Comparison of ENCODE assay signal across 8 cellular contexts in genomic region chr2:231708050-231708772, GRCh38. TPM values are rescaled to one million over a fixed set of nuclear protein-coding genes. Genes with fewer than 3 reads are reported as not detected.
DNase-seq lines count a peak whose midpoint lies in the region; ATAC-seq and TF ChIP-seq lines count a peak whose summit lies in the region.

A gene with protein sequence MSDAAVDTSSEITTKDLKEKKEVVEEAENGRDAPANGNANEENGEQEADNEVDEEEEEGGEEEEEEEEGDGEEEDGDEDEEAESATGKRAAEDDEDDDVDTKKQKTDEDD (plus strand): TSS chr2:231708525. CDS start chr2:231708707, 182 bp downstream.

- H3K9me3 Mint-ChIP-seq in activated CD4-positive, alpha-beta T cell treated with anti-CD3 and anti-CD28 coated beads for 36 hours (ENCODE audit: low read depth): no peaks in the 10 kb centered on the region

- intact Hi-C loops in activated CD4-positive, alpha-beta T cell treated with anti-CD3 and anti-CD28 coated beads for 36 hours (cut with DNase I, micrococcal nuclease): loop anchor here (1.0 to 5.0 kb wide), 5 partner anchors 96 to 1544 kb away; partner anchors contain the start of genes NCL (in 2 of the 2), ATG16L1 (in 1 of the 2) and PSMD1 (in 1 of the 2)

- peak within 1 kb of the TSS; percentile 89 for H3K4me3 ChIP-seq in choroid plexus epithelial cell (ENCODE audit: low read depth, low read length)

- peaks cover 37% of the 10 kb centered on the region for H3K36me3 Mint-ChIP-seq in activated CD4-positive, alpha-beta T cell treated with anti-CD3 and anti-CD28 coated beads for 36 hours (ENCODE audit: low read depth)

- TF ChIP-seq CTCF in choroid plexus epithelial cell (conservative IDR thresholded peaks at IDR 0.05; ENCODE audit: low read depth, low read length): no peak

- peaks cover 2% of the 10 kb centered on the region for H3K27me3 Mint-ChIP-seq in activated CD4-positive, alpha-beta T cell treated with anti-CD3 and anti-CD28 coated beads for 36 hours

- H3K4me1 Mint-ChIP-seq in activated CD4-positive, alpha-beta T cell treated with anti-CD3 and anti-CD28 coated beads for 36 hours: peaks cover 24% of the 10 kb centered on the region

- peak within 1 kb of the TSS; percentile 93 for H3K4me3 Mint-ChIP-seq in activated CD4-positive, alpha-beta T cell treated with anti-CD3 and anti-CD28 coated beads for 36 hours

- peak within 1 kb of the TSS; percentile 100 for H3K27ac Mint-ChIP-seq in activated CD4-positive, alpha-beta T cell treated with anti-CD3 and anti-CD28 coated beads for 36 hours

- DNase-seq in AML-193 (lab: John Stamatoyannopoulos, UW): peak; percentile 97 to 98
- peak; percentile 90 for DNase-seq in GM19238 (ENCODE audit: insufficient read length, low spot score)
- DNase-seq in NCI-H524 (lab: John Stamatoyannopoulos, UW): peak; percentile 96 to 99
- DNase-seq in activated CD4-positive, alpha-beta T cell treated with anti-CD3 and anti-CD28 coated beads for 36 hours: peak; percentile 100
- DNase-seq in choroid plexus epithelial cell (ENCODE audit: low read depth): peak; percentile 100
- DNase-seq in kidney glomerular epithelial cell (lab: John Stamatoyannopoulos, UW): peak; percentile 91
- peak; percentile 98 to 100 for DNase-seq in stimulated activated CD4-positive, alpha-beta T cell treated with anti-CD3 and anti-CD28 coated beads, Interleukin-1b, Interleukin-23, amount 100 ng/mL, for 1 hour (ENCODE audit: low read depth in 2 of 2)

- peak; percentile 52 for ATAC-seq in HG03442 (IDR thresholded peaks at IDR 0.05; ENCODE audit: unreplicated experiment)
- peak; percentile 73 for ATAC-seq in activated CD4-positive, alpha-beta T cell treated with anti-CD3 and anti-CD28 coated beads for 36 hours

- POLR2A ChIA-PET in activated CD4-positive, alpha-beta T cell treated with anti-CD3 and anti-CD28 coated beads for 36 hours (lab: Charles Lee): interaction anchor here (0.6 to 4.4 kb wide), 11 partner anchors 14 to 245 kb away, joined by 3 to 104 read pairs (median 4); partner anchors contain the start of genes NCL and PDE6D

- CTCF ChIA-PET in activated CD4-positive, alpha-beta T cell treated with anti-CD3 and anti-CD28 coated beads for 36 hours (lab: Charles Lee): interaction anchor here (0.8 to 3.3 kb wide), 6 partner anchors 32 to 244 kb away, joined by 3 to 28 read pairs (median 8); partner anchors contain the start of gene NCL

RNA-seq across cellular contexts. Expression of the gene that starts here (rescaled TPM):
- 1,000 to 10,000 TPM; 2,106 to 2,969 TPM for total RNA-seq in activated CD4-positive, alpha-beta T cell treated with anti-CD3 and anti-CD28 coated beads for 36 hours

Comparison
In these comparisons a context has a peak if more than half of its experiments do, and no peak if none do; other contexts are left out.
1. Peak in every context shown above with its lines: DNase-seq, ATAC-seq and H3K4me3 ChIP-seq.